ENCODE assay signal across 1 cellular context in genomic region chr7:150411606-150412005, GRCh38.
TF ChIP-seq lines count a peak whose summit lies in the region.

No MANE protein-coding gene starts in this region.

TF ChIP-seq in GM23338, 12 proteins besides CTCF, POLR2A, EP300 and RAD21:
- TF ChIP-seq, protein P1, sequence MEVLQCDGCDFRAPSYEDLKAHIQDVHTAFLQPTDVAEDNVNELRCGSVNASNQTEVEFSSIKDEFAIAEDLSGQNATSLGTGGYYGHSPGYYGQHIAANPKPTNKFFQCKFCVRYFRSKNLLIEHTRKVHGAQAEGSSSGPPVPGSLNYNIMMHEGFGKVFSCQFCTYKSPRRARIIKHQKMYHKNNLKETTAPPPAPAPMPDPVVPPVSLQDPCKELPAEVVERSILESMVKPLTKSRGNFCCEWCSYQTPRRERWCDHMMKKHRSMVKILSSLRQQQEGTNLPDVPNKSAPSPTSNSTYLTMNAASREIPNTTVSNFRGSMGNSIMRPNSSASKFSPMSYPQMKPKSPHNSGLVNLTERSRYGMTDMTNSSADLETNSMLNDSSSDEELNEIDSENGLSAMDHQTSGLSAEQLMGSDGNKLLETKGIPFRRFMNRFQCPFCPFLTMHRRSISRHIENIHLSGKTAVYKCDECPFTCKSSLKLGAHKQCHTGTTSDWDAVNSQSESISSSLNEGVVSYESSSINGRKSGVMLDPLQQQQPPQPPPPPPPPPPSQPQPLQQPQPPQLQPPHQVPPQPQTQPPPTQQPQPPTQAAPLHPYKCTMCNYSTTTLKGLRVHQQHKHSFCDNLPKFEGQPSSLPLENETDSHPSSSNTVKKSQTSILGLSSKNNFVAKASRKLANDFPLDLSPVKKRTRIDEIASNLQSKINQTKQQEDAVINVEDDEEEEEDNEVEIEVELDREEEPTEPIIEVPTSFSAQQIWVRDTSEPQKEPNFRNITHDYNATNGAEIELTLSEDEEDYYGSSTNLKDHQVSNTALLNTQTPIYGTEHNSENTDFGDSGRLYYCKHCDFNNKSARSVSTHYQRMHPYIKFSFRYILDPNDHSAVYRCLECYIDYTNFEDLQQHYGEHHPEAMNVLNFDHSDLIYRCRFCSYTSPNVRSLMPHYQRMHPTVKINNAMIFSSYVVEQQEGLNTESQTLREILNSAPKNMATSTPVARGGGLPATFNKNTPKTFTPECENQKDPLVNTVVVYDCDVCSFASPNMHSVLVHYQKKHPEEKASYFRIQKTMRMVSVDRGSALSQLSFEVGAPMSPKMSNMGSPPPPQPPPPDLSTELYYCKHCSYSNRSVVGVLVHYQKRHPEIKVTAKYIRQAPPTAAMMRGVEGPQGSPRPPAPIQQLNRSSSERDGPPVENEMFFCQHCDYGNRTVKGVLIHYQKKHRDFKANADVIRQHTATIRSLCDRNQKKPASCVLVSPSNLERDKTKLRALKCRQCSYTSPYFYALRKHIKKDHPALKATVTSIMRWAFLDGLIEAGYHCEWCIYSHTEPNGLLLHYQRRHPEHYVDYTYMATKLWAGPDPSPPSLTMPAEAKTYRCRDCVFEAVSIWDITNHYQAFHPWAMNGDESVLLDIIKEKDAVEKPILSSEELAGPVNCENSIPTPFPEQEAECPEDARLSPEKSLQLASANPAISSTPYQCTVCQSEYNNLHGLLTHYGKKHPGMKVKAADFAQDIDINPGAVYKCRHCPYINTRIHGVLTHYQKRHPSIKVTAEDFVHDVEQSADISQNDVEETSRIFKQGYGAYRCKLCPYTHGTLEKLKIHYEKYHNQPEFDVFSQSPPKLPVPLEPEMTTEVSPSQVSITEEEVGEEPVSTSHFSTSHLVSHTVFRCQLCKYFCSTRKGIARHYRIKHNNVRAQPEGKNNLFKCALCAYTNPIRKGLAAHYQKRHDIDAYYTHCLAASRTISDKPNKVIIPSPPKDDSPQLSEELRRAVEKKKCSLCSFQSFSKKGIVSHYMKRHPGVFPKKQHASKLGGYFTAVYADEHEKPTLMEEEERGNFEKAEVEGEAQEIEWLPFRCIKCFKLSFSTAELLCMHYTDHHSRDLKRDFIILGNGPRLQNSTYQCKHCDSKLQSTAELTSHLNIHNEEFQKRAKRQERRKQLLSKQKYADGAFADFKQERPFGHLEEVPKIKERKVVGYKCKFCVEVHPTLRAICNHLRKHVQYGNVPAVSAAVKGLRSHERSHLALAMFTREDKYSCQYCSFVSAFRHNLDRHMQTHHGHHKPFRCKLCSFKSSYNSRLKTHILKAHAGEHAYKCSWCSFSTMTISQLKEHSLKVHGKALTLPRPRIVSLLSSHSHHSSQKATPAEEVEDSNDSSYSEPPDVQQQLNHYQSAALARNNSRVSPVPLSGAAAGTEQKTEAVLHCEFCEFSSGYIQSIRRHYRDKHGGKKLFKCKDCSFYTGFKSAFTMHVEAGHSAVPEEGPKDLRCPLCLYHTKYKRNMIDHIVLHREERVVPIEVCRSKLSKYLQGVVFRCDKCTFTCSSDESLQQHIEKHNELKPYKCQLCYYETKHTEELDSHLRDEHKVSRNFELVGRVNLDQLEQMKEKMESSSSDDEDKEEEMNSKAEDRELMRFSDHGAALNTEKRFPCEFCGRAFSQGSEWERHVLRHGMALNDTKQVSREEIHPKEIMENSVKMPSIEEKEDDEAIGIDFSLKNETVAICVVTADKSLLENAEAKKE (CRISPR knock-in tag; IDR thresholded peaks at IDR 0.05), result no peak
- TF ChIP-seq STAT1 (IDR thresholded peaks at IDR 0.05; ENCODE audit: unreplicated experiment) (no peak), NANOG (IDR thresholded peaks at IDR 0.05; ENCODE audit: borderline replicate concordance) (no peak), ETS1 (IDR thresholded peaks at IDR 0.05) (no peak), ZNF331 (CRISPR knock-in tag; IDR thresholded peaks at IDR 0.05; ENCODE audit: low read depth) (no peak), REST (IDR thresholded peaks at IDR 0.05; ENCODE audit: unreplicated experiment) (no peak), CREB1 (CRISPR knock-in tag; IDR thresholded peaks at IDR 0.05; ENCODE audit: low read depth) (no peak)
